ENCODE assay signal across 12 cellular contexts in the genomic region with DNA sequence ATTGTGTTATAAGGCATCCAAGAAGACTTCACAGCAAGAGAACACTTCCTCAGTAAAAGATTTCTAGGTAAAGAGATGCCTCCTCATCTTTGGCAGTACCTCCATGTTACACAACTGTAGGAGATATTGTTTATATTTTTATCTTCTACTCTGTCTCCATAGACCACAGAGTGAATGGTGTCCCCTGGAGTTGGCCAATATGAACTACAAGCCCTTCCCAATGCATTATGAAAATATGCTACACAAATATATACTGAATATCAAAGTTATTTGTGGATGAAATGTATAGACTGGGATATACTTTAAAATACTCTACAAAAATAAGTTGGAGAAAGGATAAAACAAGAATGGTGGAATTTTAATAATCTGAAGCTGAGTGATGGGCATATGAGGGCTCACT.
"Had no signal": no experiment of that assay in that cellular context is flagged by ENCODE, and none has a peak within 500 bp of the region (broad histone marks: within the 10 kb centered on the region; RNA-seq: fewer than 3 reads in every experiment).

No MANE protein-coding gene starts in this region.

- H3K36me3 ChIP-seq: gastrocnemius medialis, pancreas had no signal

- ATAC-seq: effector memory CD8-positive, alpha-beta T cell; esophagus mucosa; gastrocnemius medialis; pancreas had no signal

- H3K27me3 ChIP-seq: gastrocnemius medialis, heart right ventricle, pancreas had no signal

- H3K9me3 ChIP-seq: pancreas had no signal

- H3K4me3 ChIP-seq: gastrocnemius medialis, heart right ventricle, pancreas had no signal

- H3K4me1 ChIP-seq: gastrocnemius medialis, pancreas had no signal

- H3K27ac ChIP-seq: gastrocnemius medialis, pancreas had no signal

- DNase-seq: activated CD4-positive, alpha-beta memory T cell treated with anti-CD3 and anti-CD28 coated beads for 36 hours; activated CD4-positive, CD25-positive, alpha-beta regulatory T cell treated with anti-CD3 and anti-CD28 coated beads, Interleukin-2, amount 50 U/mL, for 72 hours; activated gamma-delta T cell; activated T-cell treated with anti-CD3 and anti-CD28 coated beads, Interleukin-2, amount 50 U/mL, for 48 hours; central memory CD4-positive, alpha-beta T cell; effector memory CD8-positive, alpha-beta T cell; gastrocnemius medialis; heart right ventricle; pancreas; stimulated activated CD4-positive, alpha-beta T cell treated with anti-CD3 and anti-CD28 coated beads, Interleukin-15, amount 100 ng/mL, for 24 hours; stimulated activated CD4-positive, alpha-beta T cell treated with anti-CD3 and anti-CD28 coated beads, Interleukin-4, amount 100 ng/mL, for 24 hours had no signal
